8 cellular contexts compared by ENCODE assay signal in the genomic region with DNA sequence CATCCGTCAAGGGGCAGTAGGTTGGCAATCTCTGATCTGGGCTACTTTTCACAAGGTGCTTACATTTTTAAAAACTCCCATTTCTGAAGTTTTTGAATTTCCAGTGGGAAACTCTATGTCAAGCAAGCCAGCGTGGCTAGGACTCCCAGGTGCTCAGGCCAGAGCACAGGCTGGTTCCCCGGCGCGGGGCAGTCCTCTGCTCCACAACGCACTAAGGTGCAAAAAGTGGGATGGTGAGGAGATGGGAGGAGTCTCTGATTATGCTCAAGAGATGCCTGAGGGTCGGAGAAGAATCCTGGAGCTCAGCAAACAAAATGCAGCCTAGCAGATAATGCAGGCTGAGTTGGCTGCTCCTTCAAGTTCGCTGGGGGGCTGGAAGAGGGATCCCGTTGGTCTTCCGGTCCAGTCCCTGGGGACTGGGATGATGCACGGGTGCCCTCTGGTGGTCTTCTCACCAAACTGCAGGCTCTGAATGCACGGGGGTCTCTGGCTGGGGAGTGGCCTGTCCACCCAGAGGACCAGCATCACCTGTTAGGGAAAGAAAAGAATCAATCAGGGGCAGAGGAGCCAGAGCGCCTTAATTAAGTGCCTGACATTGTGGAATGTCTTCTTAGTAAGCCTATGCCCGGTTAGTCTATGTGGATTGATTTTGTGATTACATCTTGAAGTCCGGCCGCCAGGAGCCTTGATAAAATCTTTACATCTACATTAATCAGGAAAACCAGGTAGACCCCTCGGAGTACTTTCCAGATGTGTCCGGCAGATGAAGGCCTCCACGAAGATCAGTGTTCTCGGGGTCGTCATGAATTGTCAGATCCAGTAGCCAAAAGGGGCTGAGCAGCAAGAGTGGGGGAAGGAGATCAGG.
DNase-seq lines count a peak whose midpoint lies in the region; ATAC-seq, FAIRE-seq and TF ChIP-seq lines count a peak whose summit lies in the region.

No MANE protein-coding gene starts in this region.

- H3K9ac ChIP-seq in HUES6 (ENCODE audit: low read length): no peak overlapping the region

- no peak for TF ChIP-seq POLR2A in GM12892 (IDR thresholded peaks at IDR 0.05; ENCODE audit: low read depth, low read length)

- no peak for DNase-seq in AG09319 (ENCODE audit: extremely low read depth, low read depth)
- DNase-seq in GM12892 (ENCODE audit: insufficient read length): peak; percentile 31
- peak; percentile 64 to 68 for DNase-seq in SJSA1 (ENCODE audit: low read depth in 1 of 2, low spot score in 2 of 2)
- peak; percentile 57 to 62 for DNase-seq in cardiac fibroblast (ENCODE audit: low read depth in 2 of 2)
- peak; percentile 83 for DNase-seq in left kidney (ENCODE audit: low read depth, low spot score)
- peak in 2 of 3 donors; percentile 10 to 11 for DNase-seq in stimulated activated CD4-positive, alpha-beta T cell treated with anti-CD3 and anti-CD28 coated beads, TNF-alpha, amount 100 ng/mL, for 48 hours (ENCODE audit: low read depth in 3 of 3)

- H3K27ac ChIP-seq in HUES6 (ENCODE audit: low read depth, low read length) (no peak overlapping the region), SJSA1 (no peak overlapping the region)

- TF ChIP-seq CTCF in AG09319 (IDR thresholded peaks at IDR 0.05; ENCODE audit: low read depth, low read length): peak; percentile 93
- peak; percentile 98 for TF ChIP-seq CTCF in cardiac fibroblast (IDR thresholded peaks at IDR 0.05; ENCODE audit: low read depth, low read length)

- H3K36me3 ChIP-seq in HUES6 (ENCODE audit: control insufficient read depth, insufficient read depth, low read length) (no peaks in the 10 kb centered on the region), SJSA1 (no peaks in the 10 kb centered on the region)

- no peak for ATAC-seq in GM21360 (IDR thresholded peaks at IDR 0.05; ENCODE audit: unreplicated experiment)

- H3K27me3 ChIP-seq in HUES6 (ENCODE audit: control insufficient read depth, insufficient read depth, low read length) (no peaks in the 10 kb centered on the region), SJSA1 (replicated peaks) (no peaks in the 10 kb centered on the region)

- H3K9me3 ChIP-seq in HUES6 (ENCODE audit: control insufficient read depth, insufficient read depth, low read depth, low read length) (no peaks in the 10 kb centered on the region), SJSA1 (replicated peaks) (no peaks in the 10 kb centered on the region)

- no peak for FAIRE-seq in GM12892 (lab: Jason Lieb, UNC)

- H3K4me3 ChIP-seq in HUES6 (ENCODE audit: low read depth, low read length) (peak overlapping the region; percentile 12; the same call in 1 of the 2 replicates), SJSA1 (no peak overlapping the region), cardiac fibroblast (replicated peaks in 1 of 2; ENCODE audit: low read depth in 2 of 2, low read length in 2 of 2) (peak overlapping the region in 1 of 2 donors; percentile 24)

- H3K4me1 ChIP-seq in HUES6 (ENCODE audit: control insufficient read depth, insufficient read depth, low read length) (no peaks in the 10 kb centered on the region), SJSA1 (replicated peaks) (peaks cover 7% of the 10 kb centered on the region)
